In genomic region chr1:85884372-85885035, GRCh38 we compare ENCODE assay signal across 9 cellular contexts.
DNase-seq lines count a peak whose midpoint lies in the region; ATAC-seq and TF ChIP-seq lines count a peak whose summit lies in the region.
"Had no signal": no experiment of that assay in that cellular context is flagged by ENCODE, and none has a peak within 500 bp of the region (broad histone marks: within the 10 kb centered on the region; RNA-seq: fewer than 3 reads in every experiment).

No MANE protein-coding gene starts in this region.

- POLR2A ChIA-PET in BJ (lab: Charles Lee): no interaction called here
- POLR2A ChIA-PET in activated CD4-positive, alpha-beta memory T cell treated with anti-CD3 and anti-CD28 coated beads for 36 hours (lab: Charles Lee): no interaction called here

- no peak overlapping the region for H3K27ac Mint-ChIP-seq in activated CD4-positive, alpha-beta memory T cell treated with anti-CD3 and anti-CD28 coated beads for 36 hours
- H3K27ac Mint-ChIP-seq: activated naive CD4-positive, alpha-beta T cell treated with anti-CD3 and anti-CD28 coated beads, Interleukin-2, amount 50 U/mL, for 24 hours had no signal

- no peaks in the 10 kb centered on the region for H3K4me1 Mint-ChIP-seq in activated CD4-positive, alpha-beta memory T cell treated with anti-CD3 and anti-CD28 coated beads for 36 hours (ENCODE audit: low read depth)
- H3K4me1 Mint-ChIP-seq: activated naive CD4-positive, alpha-beta T cell treated with anti-CD3 and anti-CD28 coated beads, Interleukin-2, amount 50 U/mL, for 24 hours had no signal

- H3K9me3 Mint-ChIP-seq in activated CD4-positive, alpha-beta memory T cell treated with anti-CD3 and anti-CD28 coated beads for 36 hours: peaks cover 3% of the 10 kb centered on the region
- H3K9me3 Mint-ChIP-seq: activated naive CD4-positive, alpha-beta T cell treated with anti-CD3 and anti-CD28 coated beads, Interleukin-2, amount 50 U/mL, for 24 hours had no signal

- intact Hi-C loops in activated CD4-positive, alpha-beta memory T cell treated with anti-CD3 and anti-CD28 coated beads for 36 hours (cut with micrococcal nuclease): no loop called here

- CTCF ChIA-PET in BJ (lab: Yijun Ruan, JAX): interaction anchor here (0.7 to 2.6 kb wide), 13 partner anchors 9 to 576 kb away, joined by 3 to 10 read pairs (median 3); partner anchors contain the start of gene ZNHIT6
- CTCF ChIA-PET in activated CD4-positive, alpha-beta memory T cell treated with anti-CD3 and anti-CD28 coated beads for 36 hours (lab: Charles Lee): no interaction called here

- ATAC-seq in left lobe of liver: peak; percentile 50
- no peak for ATAC-seq in GM18505 (IDR thresholded peaks at IDR 0.05; ENCODE audit: unreplicated experiment)

- no peak overlapping the region for H3K4me3 ChIP-seq in BJ (ENCODE audit: low read depth, low read length)
- no peak overlapping the region for H3K4me3 ChIP-seq in astrocyte of the cerebellum (ENCODE audit: low read depth, low read length)

- TF ChIP-seq CTCF in BJ (IDR thresholded peaks at IDR 0.05; ENCODE audit: insufficient read depth, low read depth, low read length) (peak; percentile 72), astrocyte of the cerebellum (IDR thresholded peaks at IDR 0.05; ENCODE audit: low read depth, low read length, missing control alignments) (peak; percentile 63)

- H3K36me3 ChIP-seq in BJ (ENCODE audit: control insufficient read depth, insufficient read depth, low read length): no peaks in the 10 kb centered on the region

- no peak overlapping the region for H3K4me3 Mint-ChIP-seq in activated CD4-positive, alpha-beta memory T cell treated with anti-CD3 and anti-CD28 coated beads for 36 hours
- H3K4me3 Mint-ChIP-seq: activated naive CD4-positive, alpha-beta T cell treated with anti-CD3 and anti-CD28 coated beads, Interleukin-2, amount 50 U/mL, for 24 hours had no signal

- no peaks in the 10 kb centered on the region for H3K27me3 Mint-ChIP-seq in activated CD4-positive, alpha-beta memory T cell treated with anti-CD3 and anti-CD28 coated beads for 36 hours
- H3K27me3 Mint-ChIP-seq: activated naive CD4-positive, alpha-beta T cell treated with anti-CD3 and anti-CD28 coated beads, Interleukin-2, amount 50 U/mL, for 24 hours had no signal

- in situ Hi-C loops in astrocyte of the cerebellum (cut with HindIII; ENCODE audit: low sequenced_read_pairs): loop anchor here (25.0 kb wide), 1 partner anchor 572 kb away; no protein-coding TSS in a partner anchor

- no peaks in the 10 kb centered on the region for H3K36me3 Mint-ChIP-seq in activated CD4-positive, alpha-beta memory T cell treated with anti-CD3 and anti-CD28 coated beads for 36 hours
- H3K36me3 Mint-ChIP-seq: activated naive CD4-positive, alpha-beta T cell treated with anti-CD3 and anti-CD28 coated beads, Interleukin-2, amount 50 U/mL, for 24 hours had no signal

- DNase-seq in BJ (ENCODE audit: low read depth): no peak
- DNase-seq in HuH-7.5 (ENCODE audit: low spot score): peak; percentile 8
- DNase-seq in astrocyte of the cerebellum (ENCODE audit: low read depth): peak; percentile 8
- no peak for DNase-seq in left lobe of liver (ENCODE audit: low spot score)
- DNase-seq in anterior cingulate cortex (lab: John Stamatoyannopoulos, UW): no peak
- no peak for DNase-seq in nucleus accumbens (lab: John Stamatoyannopoulos, UW)
- no peak for DNase-seq in activated CD4-positive, alpha-beta memory T cell treated with anti-CD3 and anti-CD28 coated beads for 36 hours

- no peaks in the 10 kb centered on the region for H3K27me3 ChIP-seq in BJ (ENCODE audit: control insufficient read depth, insufficient read depth, low read length)

- TF ChIP-seq POLR2A in GM18505 (IDR thresholded peaks at IDR 0.05; ENCODE audit: borderline replicate concordance, extremely low read depth, insufficient read depth, insufficient read length): no peak

Comparison
In these comparisons a context has a peak if more than half of its experiments do, and no peak if none do; other contexts are left out.
1. DNase-seq: peak in HuH-7.5 (single experiment) and astrocyte of the cerebellum (single experiment); none in BJ (single experiment), left lobe of liver (single experiment), anterior cingulate cortex (0 of 58), nucleus accumbens (0 of 56) and activated CD4-positive, alpha-beta memory T cell treated with anti-CD3 and anti-CD28 coated beads for 36 hours (single experiment).